In the genomic region with DNA sequence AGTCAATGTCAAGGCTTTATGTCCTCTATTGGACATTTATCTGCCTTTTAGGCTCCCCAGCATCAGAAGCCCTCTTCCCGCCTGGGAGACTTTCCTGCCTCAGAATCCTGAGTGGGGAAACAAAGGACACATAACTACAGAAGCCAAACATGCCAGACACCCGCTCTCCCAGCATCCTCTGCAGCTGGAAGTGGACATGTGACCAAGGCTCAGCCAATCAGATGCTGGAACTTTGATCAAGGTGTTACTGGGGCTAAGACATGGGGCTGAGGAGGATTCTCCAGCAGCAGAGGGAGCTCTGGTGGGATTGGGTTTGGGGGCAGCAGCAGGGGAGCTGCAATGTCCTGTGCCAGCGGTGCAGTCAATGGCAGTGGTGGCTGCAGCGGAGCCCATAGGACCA, we compare ENCODE assay signal across 25 cellular contexts.
"Had no signal": no experiment of that assay in that cellular context is flagged by ENCODE, and none has a peak within 500 bp of the region (broad histone marks: within the 10 kb centered on the region; RNA-seq: fewer than 3 reads in every experiment).

No MANE protein-coding gene starts in this region.

- H3K9me3 ChIP-seq: esophagus muscularis mucosa, lower lobe of right lung, right atrium auricular region, sigmoid colon, stomach, thyroid gland had no signal

- H2AFZ ChIP-seq: parathyroid adenoma had no signal

- H3K36me3 Mint-ChIP-seq: stimulated activated effector memory CD8-positive, alpha-beta T cell treated with anti-CD3 and anti-CD28 coated beads, Interleukin-12 subunit alpha, Interleukin-12 subunit beta, amount 100 ng/mL, for 72 hours; type B pancreatic cell had no signal

- H3K27ac Mint-ChIP-seq: naive thymus-derived CD8-positive, alpha-beta T cell; stimulated activated effector memory CD8-positive, alpha-beta T cell treated with anti-CD3 and anti-CD28 coated beads, Interleukin-12 subunit alpha, Interleukin-12 subunit beta, amount 100 ng/mL, for 72 hours; type B pancreatic cell had no signal

- H3K9ac ChIP-seq: parathyroid adenoma had no signal

- H3K4me3 Mint-ChIP-seq: naive thymus-derived CD8-positive, alpha-beta T cell; neural crest cell; stimulated activated effector memory CD8-positive, alpha-beta T cell treated with anti-CD3 and anti-CD28 coated beads, Interleukin-12 subunit alpha, Interleukin-12 subunit beta, amount 100 ng/mL, for 72 hours; type B pancreatic cell had no signal

- ATAC-seq: left ventricle myocardium superior; lower lobe of right lung; naive thymus-derived CD8-positive, alpha-beta T cell; stimulated activated effector memory CD8-positive, alpha-beta T cell treated with anti-CD3 and anti-CD28 coated beads, Interleukin-12 subunit alpha, Interleukin-12 subunit beta, amount 100 ng/mL, for 72 hours had no signal

- H3K9me3 Mint-ChIP-seq: immature natural killer cell; neural crest cell; stimulated activated effector memory CD8-positive, alpha-beta T cell treated with anti-CD3 and anti-CD28 coated beads, Interleukin-12 subunit alpha, Interleukin-12 subunit beta, amount 100 ng/mL, for 72 hours; type B pancreatic cell had no signal

- DNase-seq: dermis blood vessel endothelial cell; effector memory CD4-positive, alpha-beta T cell; hypothalamus; islet precursor cell; kidney glomerular epithelial cell; left ventricle myocardium superior; lower lobe of right lung; naive thymus-derived CD8-positive, alpha-beta T cell; sigmoid colon; stimulated activated CD4-positive, alpha-beta T cell treated with anti-CD3 and anti-CD28 coated beads, Interleukin-2, amount 100 ng/mL, for 24 hours; stimulated activated CD4-positive, alpha-beta T cell treated with anti-CD3 and anti-CD28 coated beads, Interleukin-4, amount 100 ng/mL, for 24 hours; stimulated activated naive CD4-positive, alpha-beta T cell treated with Interleukin-2 at 50 U/mL for 16 hours; thyroid gland had no signal

- H3K27me3 Mint-ChIP-seq: progenitor cell of endocrine pancreas had no signal

- FAIRE-seq: endothelial cell of umbilical vein, frontal cortex had no signal

- H3K36me3 ChIP-seq: lower lobe of right lung, right atrium auricular region, sigmoid colon, stomach, thyroid gland had no signal

- H3K27me3 ChIP-seq: esophagus muscularis mucosa, right atrium auricular region, sigmoid colon, stomach, thyroid gland had no signal

- H3K4me3 ChIP-seq: coronary artery, esophagus muscularis mucosa, lower lobe of right lung, right atrium auricular region, sigmoid colon, stomach, thyroid gland had no signal

- H3K4me1 ChIP-seq: parathyroid adenoma had no signal

- H3K27ac ChIP-seq: coronary artery, esophagus muscularis mucosa, lower lobe of right lung, parathyroid adenoma, right atrium auricular region, sigmoid colon, stomach, thyroid gland had no signal

- H3K79me2 ChIP-seq: parathyroid adenoma had no signal
